1 cellular context compared by ENCODE assay signal in genomic region chr7:4739528-4739992, GRCh38.
TF ChIP-seq lines count a peak whose summit lies in the region.

No MANE protein-coding gene starts in this region.

TF ChIP-seq in HepG2, 621 proteins besides CTCF, POLR2A, EP300 and RAD21 (continued from another document and continues in another):
- TF ChIP-seq ZHX2 (IDR thresholded peaks at IDR 0.05; ENCODE audit: low read depth), result no peak
- no peak for TF ChIP-seq ZHX2 (CRISPR knock-in tag; IDR thresholded peaks at IDR 0.05; ENCODE audit: borderline replicate concordance)
- TF ChIP-seq MTA1 (CRISPR knock-in tag; IDR thresholded peaks at IDR 0.05; ENCODE audit: borderline replicate concordance), result peak; percentile 61; the same call in 1 of the 2 replicates
- no peak for TF ChIP-seq MBNL3 (CRISPR knock-in tag; conservative IDR thresholded peaks at IDR 0.05)
- TF ChIP-seq LCORL (IDR thresholded peaks at IDR 0.05), result no peak
- TF ChIP-seq LCORL (CRISPR knock-in tag; IDR thresholded peaks at IDR 0.05), result 0 out of 2 replicates have a peak, but pooled peaks have one; percentile 25
- no peak for TF ChIP-seq CENPX (CRISPR knock-in tag; IDR thresholded peaks at IDR 0.05)
- no peak for TF ChIP-seq TAF15 (IDR thresholded peaks at IDR 0.05; ENCODE audit: low read depth, low read length, poor library complexity, severe bottlenecking)
- TF ChIP-seq ARID5B (CRISPR knock-in tag; IDR thresholded peaks at IDR 0.05), result 0 out of 2 replicates have a peak, but pooled peaks have one; percentile 47
- TF ChIP-seq ARID3A (IDR thresholded peaks at IDR 0.05; ENCODE audit: low read depth, low read length), result no peak
- no peak for TF ChIP-seq SOX13 (IDR thresholded peaks at IDR 0.05)
- peak in 1 of 2 experiments; percentile 61; a peak in 2 of 4 replicates for TF ChIP-seq SOX13 (CRISPR knock-in tag; conservative IDR thresholded peaks at IDR 0.05 in 1 of 2, IDR thresholded peaks at IDR 0.05 in 1 of 2)
- TF ChIP-seq NCOA1 (CRISPR knock-in tag; IDR thresholded peaks at IDR 0.05), result 0 out of 2 replicates have a peak, but pooled peaks have one; percentile 34
- 0 out of 2 replicates have a peak, but pooled peaks have one; percentile 6 for TF ChIP-seq ZNF792 (CRISPR knock-in tag; IDR thresholded peaks at IDR 0.05)
- TF ChIP-seq AHDC1 (CRISPR knock-in tag; IDR thresholded peaks at IDR 0.05; ENCODE audit: borderline replicate concordance), result peak; percentile 58; the same call in 1 of the 2 replicates
- no peak for TF ChIP-seq PREB (CRISPR knock-in tag; IDR thresholded peaks at IDR 0.05)
- no peak for TF ChIP-seq GZF1 (CRISPR knock-in tag; IDR thresholded peaks at IDR 0.05)
- no peak for TF ChIP-seq NR2F6 (IDR thresholded peaks at IDR 0.05)
- peak; percentile 55; the same call in 1 of the 2 replicates for TF ChIP-seq NR2F6 (CRISPR knock-in tag; IDR thresholded peaks at IDR 0.05)
- TF ChIP-seq HINFP (CRISPR knock-in tag; IDR thresholded peaks at IDR 0.05; ENCODE audit: low read depth), result no peak
- 0 out of 2 replicates have a peak, but pooled peaks have one; percentile 29 for TF ChIP-seq ZSCAN21 (CRISPR knock-in tag; IDR thresholded peaks at IDR 0.05; ENCODE audit: borderline replicate concordance)
- TF ChIP-seq DPF2 (CRISPR knock-in tag; IDR thresholded peaks at IDR 0.05; ENCODE audit: borderline replicate concordance, low read depth), result 0 out of 2 replicates have a peak, but pooled peaks have one; percentile 35
- TF ChIP-seq SOX6 (IDR thresholded peaks at IDR 0.05), result no peak
- TF ChIP-seq SOX6 (CRISPR knock-in tag; IDR thresholded peaks at IDR 0.05), result peak; percentile 49
- peak; percentile 24; the same call in 1 of the 2 replicates for TF ChIP-seq ZNF430 (CRISPR knock-in tag; IDR thresholded peaks at IDR 0.05)
- TF ChIP-seq TBX3 (IDR thresholded peaks at IDR 0.05; ENCODE audit: borderline replicate concordance), result peak; percentile 19; the same call in 1 of the 2 replicates
- TF ChIP-seq KDM1A (CRISPR knock-in tag; IDR thresholded peaks at IDR 0.05), result no peak
- peak; percentile 45; the same call in 1 of the 3 replicates for TF ChIP-seq MXI1 (IDR thresholded peaks at IDR 0.05; ENCODE audit: borderline replicate concordance, low read depth, low read length)
- peak; percentile 50; the same call in 1 of the 2 replicates for TF ChIP-seq BCL6 (CRISPR knock-in tag; IDR thresholded peaks at IDR 0.05)
- no peak for TF ChIP-seq ZNF773 (CRISPR knock-in tag; IDR thresholded peaks at IDR 0.05; ENCODE audit: borderline replicate concordance)
- TF ChIP-seq ZNF710 (CRISPR knock-in tag; IDR thresholded peaks at IDR 0.05; ENCODE audit: borderline replicate concordance), result no peak
- TF ChIP-seq MYNN (CRISPR knock-in tag; IDR thresholded peaks at IDR 0.05; ENCODE audit: low read depth), result no peak
- TF ChIP-seq MAF1 (CRISPR knock-in tag; IDR thresholded peaks at IDR 0.05; ENCODE audit: borderline replicate concordance), result no peak
